Comparison of ENCODE assay signal across 9 cellular contexts in genomic region chr1:153697873-153698647, GRCh38. TPM values are rescaled to one million over a fixed set of nuclear protein-coding genes. Genes with fewer than 3 reads are reported as not detected.
DNase-seq lines count a peak whose midpoint lies in the region; ATAC-seq and TF ChIP-seq lines count a peak whose summit lies in the region.
"Had no signal": no experiment of that assay in that cellular context is flagged by ENCODE, and none has a peak within 500 bp of the region (broad histone marks: within the 10 kb centered on the region; RNA-seq: fewer than 3 reads in every experiment).

No MANE protein-coding gene starts in this region.

- POLR2A ChIA-PET in AG04450 (lab: Yijun Ruan, JAX): no interaction called here

- ATAC-seq in Right ventricle myocardium inferior (peak; percentile 92), GM21390 (IDR thresholded peaks at IDR 0.05; ENCODE audit: unreplicated experiment) (no peak), GM18511 (IDR thresholded peaks at IDR 0.05; ENCODE audit: unreplicated experiment) (no peak)

- no peaks in the 10 kb centered on the region for H3K36me3 ChIP-seq in neuron (ENCODE audit: insufficient read depth, low read length)

- intact Hi-C loops in Right ventricle myocardium inferior (cut with DNase I): loop anchor here (1.0 kb wide), 1 partner anchor 30 kb away; the partner anchor contains the start of gene INTS3

- H3K9me3 ChIP-seq in AG04450 (ENCODE audit: control insufficient read depth, insufficient read depth, low read length) (no peaks in the 10 kb centered on the region; the same call in 1 of the 2 replicates), neuron (ENCODE audit: low read length) (no peaks in the 10 kb centered on the region)

- CTCF ChIA-PET in AG04450 (lab: Charles Lee): no interaction called here

- no peak for DNase-seq in AG04450 (ENCODE audit: low read depth, low spot score)
- DNase-seq in SK-N-DZ (ENCODE audit: low spot score): peak; percentile 83
- peak; percentile 85 for DNase-seq in Right ventricle myocardium inferior (ENCODE audit: missing footprints)
- DNase-seq in NCI-H187 (lab: John Stamatoyannopoulos, UW): no peak
- no peak for DNase-seq in germinal center (ENCODE audit: low spot score)

- peaks cover 3% of the 10 kb centered on the region for H3K27me3 ChIP-seq in AG04450 (ENCODE audit: control insufficient read depth, insufficient read depth, low read length)
- peaks cover 3% of the 10 kb centered on the region for H3K27me3 ChIP-seq in neuron (ENCODE audit: insufficient read depth, low read length)

- peak overlapping the region; percentile 11 for H3K27ac ChIP-seq in AG04450 (ENCODE audit: low read depth, low read length)
- H3K27ac ChIP-seq: C4-2B had no signal

- H3K4me1 ChIP-seq in neuron (ENCODE audit: insufficient read depth, low read length): peaks cover 10% of the 10 kb centered on the region

- H2AFZ ChIP-seq in neuron (ENCODE audit: low read depth, low read length): peak overlapping the region; percentile 44

- H3K4me3 ChIP-seq in AG04450 (ENCODE audit: low read depth, low read length) (no peak overlapping the region), neuron (ENCODE audit: low read length) (no peak overlapping the region)

- no peak for TF ChIP-seq CTCF in AG04450 (IDR thresholded peaks at IDR 0.05; ENCODE audit: low read depth, low read length)

RNA-seq across cellular contexts. Expression of gene NPR1, which starts 19.6 kb away (rescaled TPM):
- polyA plus RNA-seq in AG04450 (2011; rRNA removed): 0.02 TPM in 1 of 2 replicates, not detected in the other
- polyA minus RNA-seq in AG04450 (2011; rRNA and poly(A)+ RNA removed): not detected in 2 replicates
- polyA plus RNA-seq in SK-N-DZ (2014; cell fraction: cytosol; rRNA removed): 6.4 and 7.1 TPM in 2 replicates
- polyA plus RNA-seq in SK-N-DZ (2014; cell fraction: nucleus; rRNA removed): 10.2 and 16.0 TPM in 2 replicates
- total RNA-seq in Right ventricle myocardium inferior: 14.6 TPM

RNA-seq across cellular contexts. Expression of gene ILF2, which starts 27.3 kb away (rescaled TPM):
- polyA plus RNA-seq in AG04450 (2011; rRNA removed): 308 and 326 TPM in 2 replicates
- polyA minus RNA-seq in AG04450 (2011; rRNA and poly(A)+ RNA removed): 227 and 232 TPM in 2 replicates
- polyA plus RNA-seq in SK-N-DZ (2014; cell fraction: cytosol; rRNA removed): 822 and 879 TPM in 2 replicates
- polyA plus RNA-seq in SK-N-DZ (2014; cell fraction: nucleus; rRNA removed): 458 and 519 TPM in 2 replicates
- 60.4 TPM for total RNA-seq in Right ventricle myocardium inferior

RNA-seq across cellular contexts. Expression of gene INTS3, which starts 29.8 kb away (rescaled TPM):
- 44.5 and 45.1 TPM in 2 replicates for polyA plus RNA-seq in AG04450 (2011; rRNA removed)
- polyA minus RNA-seq in AG04450 (2011; rRNA and poly(A)+ RNA removed): 42.7 and 45.2 TPM in 2 replicates
- polyA plus RNA-seq in SK-N-DZ (2014; cell fraction: cytosol; rRNA removed): 26.2 and 28.6 TPM in 2 replicates
- 70.1 and 105 TPM in 2 replicates for polyA plus RNA-seq in SK-N-DZ (2014; cell fraction: nucleus; rRNA removed)
- total RNA-seq in Right ventricle myocardium inferior: 33.0 TPM

RNA-seq across cellular contexts. Expression of gene SNAPIN, which starts 39.6 kb away (rescaled TPM):
- polyA plus RNA-seq in AG04450 (2011; rRNA removed): 54.1 and 56.8 TPM in 2 replicates
- 19.2 and 25.0 TPM in 2 replicates for polyA minus RNA-seq in AG04450 (2011; rRNA and poly(A)+ RNA removed)
- polyA plus RNA-seq in SK-N-DZ (2014; cell fraction: cytosol; rRNA removed): 106 and 115 TPM in 2 replicates
- polyA plus RNA-seq in SK-N-DZ (2014; cell fraction: nucleus; rRNA removed): 56.4 and 58.5 TPM in 2 replicates
- total RNA-seq in Right ventricle myocardium inferior: 64.0 TPM

Comparison
In these comparisons a context has a peak if more than half of its experiments do, and no peak if none do; other contexts are left out.
1. DNase-seq: peak in SK-N-DZ (single experiment) and Right ventricle myocardium inferior (single experiment); none in AG04450 (single experiment), NCI-H187 (0 of 2) and germinal center (single experiment).